11 cellular contexts compared by ENCODE assay signal in genomic region chr15:67042490-67043181, GRCh38. TPM values are rescaled to one million over a fixed set of nuclear protein-coding genes. Genes with fewer than 3 reads are reported as not detected.
A peak's percentile ranks its signal among the peaks of the same experiment; 100 is the strongest.
DNase-seq lines count a peak whose midpoint lies in the region; ATAC-seq and TF ChIP-seq lines count a peak whose summit lies in the region.
"Had no signal": no experiment of that assay in that cellular context is flagged by ENCODE, and none has a peak within 500 bp of the region (broad histone marks: within the 10 kb centered on the region; RNA-seq: fewer than 3 reads in every experiment).

No MANE protein-coding gene starts in this region.

- 71 to 80% (median 78%) methylated on average over 7 of the region's 7 CpGs for WGBS in psoas muscle, 3 donors

- no peaks in the 10 kb centered on the region for H3K27me3 ChIP-seq in BLaER1 treated with 17β-estradiol and CSF1 and Interleukin-3, amounts not matched to agents 10 nM and 100 nM
- H3K27me3 ChIP-seq in psoas muscle (ENCODE audit: insufficient read depth in 3 of 3, low read length in 2 of 3): no peaks in the 10 kb centered on the region

- no peaks in the 10 kb centered on the region for H3K9me3 Mint-ChIP-seq in activated naive CD8-positive, alpha-beta T cell treated with anti-CD3 and anti-CD28 coated beads for 36 hours
- H3K9me3 Mint-ChIP-seq in memory B cell: no peaks in the 10 kb centered on the region

- peak overlapping the region in 1 of 10 experiments; percentile 3; a peak in 1 of 20 replicates for H3K4me3 ChIP-seq in BLaER1 treated with 17β-estradiol and CSF1 and Interleukin-3, amounts not matched to agents 10 nM and 100 nM
- no peak overlapping the region for H3K4me3 ChIP-seq in psoas muscle

- peak overlapping the region; percentile 30 for H3K27ac Mint-ChIP-seq in activated naive CD8-positive, alpha-beta T cell treated with anti-CD3 and anti-CD28 coated beads for 36 hours
- H3K27ac Mint-ChIP-seq in memory B cell: no peak overlapping the region
- H3K27ac Mint-ChIP-seq: progenitor cell of endocrine pancreas had no signal

- H3K4me1 ChIP-seq in BLaER1 treated with 17β-estradiol and CSF1 and Interleukin-3, amounts not matched to agents 10 nM and 100 nM: peaks cover 8 to 50% (median 22%) of the 10 kb centered on the region in 10 experiments
- peaks cover 17% of the 10 kb centered on the region for H3K4me1 ChIP-seq in psoas muscle

- intact Hi-C loops in psoas muscle (cut with DNase I): no loop called here

- no peaks in the 10 kb centered on the region for H3K36me3 Mint-ChIP-seq in activated naive CD8-positive, alpha-beta T cell treated with anti-CD3 and anti-CD28 coated beads for 36 hours
- H3K36me3 Mint-ChIP-seq in memory B cell: no peaks in the 10 kb centered on the region

- no peaks in the 10 kb centered on the region for H3K9me3 ChIP-seq in BLaER1 treated with 17β-estradiol and CSF1 and Interleukin-3, amounts not matched to agents 10 nM and 100 nM (replicated peaks in 1 of 11)
- H3K9me3 ChIP-seq in psoas muscle: no peaks in the 10 kb centered on the region

- peak overlapping the region in 9 of 11 experiments; percentile 53 to 85 (median 63); a peak in 21 of 22 replicates for H3K4me2 ChIP-seq in BLaER1 treated with 17β-estradiol and CSF1 and Interleukin-3, amounts not matched to agents 10 nM and 100 nM

- ATAC-seq in memory B cell (ENCODE audit: low read depth) (peak; percentile 53), HG03460 (IDR thresholded peaks at IDR 0.05; ENCODE audit: unreplicated experiment) (no peak), GM21367 (IDR thresholded peaks at IDR 0.05; ENCODE audit: unreplicated experiment) (no peak), psoas muscle (no peak), HG03432 (IDR thresholded peaks at IDR 0.05; ENCODE audit: unreplicated experiment) (no peak)

- no peak for TF ChIP-seq CTCF in psoas muscle (IDR thresholded peaks at IDR 0.05)

- H4K20me1 ChIP-seq in BLaER1 treated with 17β-estradiol and CSF1 and Interleukin-3, amounts not matched to agents 10 nM and 100 nM: no peaks in the 10 kb centered on the region

- peaks cover 36% of the 10 kb centered on the region for H3K4me1 Mint-ChIP-seq in activated naive CD8-positive, alpha-beta T cell treated with anti-CD3 and anti-CD28 coated beads for 36 hours
- peaks cover 12% of the 10 kb centered on the region for H3K4me1 Mint-ChIP-seq in memory B cell

- peaks cover 11% of the 10 kb centered on the region for H3K27me3 Mint-ChIP-seq in activated naive CD8-positive, alpha-beta T cell treated with anti-CD3 and anti-CD28 coated beads for 36 hours
- no peaks in the 10 kb centered on the region for H3K27me3 Mint-ChIP-seq in memory B cell

- H3K9ac ChIP-seq in BLaER1 treated with 17β-estradiol and CSF1 and Interleukin-3, amounts not matched to agents 10 nM and 100 nM: peak overlapping the region in 6 of 11 experiments; percentile 4 to 65 (median 34); a peak in 6 of 22 replicates

- H3K27ac ChIP-seq in BLaER1 treated with 17β-estradiol and CSF1 and Interleukin-3, amounts not matched to agents 10 nM and 100 nM: peak overlapping the region in 8 of 11 experiments; percentile 5 to 75 (median 41); a peak in 9 of 22 replicates
- no peak overlapping the region for H3K27ac ChIP-seq in psoas muscle

- no peaks in the 10 kb centered on the region for H3K36me3 ChIP-seq in BLaER1 treated with 17β-estradiol and CSF1 and Interleukin-3, amounts not matched to agents 10 nM and 100 nM
- H3K36me3 ChIP-seq in psoas muscle (ENCODE audit: insufficient read depth in 1 of 2, low read depth in 1 of 2): no peaks in the 10 kb centered on the region

- DNase-seq in Kasumi-1 (lab: John Stamatoyannopoulos, UW) (peak; percentile 68 to 69), memory B cell (ENCODE audit: low spot score in 2 of 2) (no peak), psoas muscle (no peak)
- no peak for DNase-seq in activated naive CD8-positive, alpha-beta T cell treated with anti-CD3 and anti-CD28 coated beads for 36 hours
- DNase-seq: DMS 273 treated with DMSO at 0.1 percent for 48 hours; effector CD8-positive, alpha-beta T cell had no signal

- no peak overlapping the region for H3K4me3 Mint-ChIP-seq in activated naive CD8-positive, alpha-beta T cell treated with anti-CD3 and anti-CD28 coated beads for 36 hours
- no peak overlapping the region for H3K4me3 Mint-ChIP-seq in memory B cell

RNA-seq across cellular contexts. Expression of gene SMAD3, which starts 22.8 kb away (rescaled TPM):
- 10 to 100 TPM; 15.7 to 16.4 TPM for total RNA-seq in activated naive CD8-positive, alpha-beta T cell treated with anti-CD3 and anti-CD28 coated beads for 36 hours
- 10 to 100 TPM; 25.7 to 47.6 (median 44.0) TPM for total RNA-seq in psoas muscle
- 10 to 100 TPM in 2 of 3 donors, 1 to 10 TPM in 1; 2.9 to 29.3 (median 20.3) TPM for polyA plus RNA-seq in psoas muscle

Comparison
In these comparisons a context has a peak if more than half of its experiments do, and no peak if none do; other contexts are left out.
1. DNase-seq: peak in Kasumi-1 (2 of 2); none in activated naive CD8-positive, alpha-beta T cell treated with anti-CD3 and anti-CD28 coated beads for 36 hours (single experiment), memory B cell (0 of 2) and psoas muscle (0 of 2).